Comparison of ENCODE assay signal across 17 cellular contexts in genomic region chr2:110740747-110741349, GRCh38. TPM values are rescaled to one million over a fixed set of nuclear protein-coding genes. Genes with fewer than 3 reads are reported as not detected.
"Had no signal": no experiment of that assay in that cellular context is flagged by ENCODE, and none has a peak within 500 bp of the region (broad histone marks: within the 10 kb centered on the region; RNA-seq: fewer than 3 reads in every experiment).

No MANE protein-coding gene starts in this region.

- DNase-seq: activated CD4-positive, alpha-beta T cell treated with anti-CD3 and anti-CD28 coated beads, Interleukin-2, amount 50 U/mL, for 48 hours; activated CD4-positive, CD25-positive, alpha-beta regulatory T cell treated with anti-CD3 and anti-CD28 coated beads, Interleukin-2, amount 50 U/mL, for 72 hours; activated gamma-delta T cell treated with Interleukin-2 at 50 U/mL for 16 hours; activated naive CD8-positive, alpha-beta T cell treated with anti-CD3 and anti-CD28 coated beads for 36 hours; activated T-cell treated with anti-CD3 and anti-CD28 coated beads, Interleukin-2, amount 50 U/mL, for 48 hours; dorsolateral prefrontal cortex; esophagus squamous epithelium; left colon; sigmoid colon; stimulated activated CD4-positive, alpha-beta T cell treated with anti-CD3 and anti-CD28 coated beads, Interleukin-12 subunit alpha, Interleukin-12 subunit beta, amount 100 ng/mL, for 4 hours; stimulated activated naive CD4-positive, alpha-beta T cell; substantia nigra had no signal

- H3K9me3 ChIP-seq: sigmoid colon had no signal

- H3K36me3 ChIP-seq: esophagus squamous epithelium, sigmoid colon had no signal

- ATAC-seq: left colon had no signal

- H3K4me1 ChIP-seq: esophagus squamous epithelium, sigmoid colon had no signal

- H3K27ac ChIP-seq: dorsolateral prefrontal cortex, esophagus squamous epithelium, foreskin keratinocyte, sigmoid colon had no signal

- H3K4me3 ChIP-seq: dorsolateral prefrontal cortex, esophagus squamous epithelium, sigmoid colon had no signal

RNA-seq across cellular contexts. Expression of gene ACOXL, which starts 8.5 kb away (rescaled TPM):
- total RNA-seq: activated naive CD8-positive, alpha-beta T cell treated with anti-CD3 and anti-CD28 coated beads for 36 hours; chondrocyte; esophagus squamous epithelium; mesenteric fat pad; osteocyte; sigmoid colon had no signal
- polyA plus RNA-seq: neural cell had no signal
